ENCODE assay signal across 10 cellular contexts in genomic region chr4:2401610-2401983, GRCh38. TPM values are rescaled to one million over a fixed set of nuclear protein-coding genes. Genes with fewer than 3 reads are reported as not detected.
DNase-seq lines count a peak whose midpoint lies in the region; ATAC-seq and TF ChIP-seq lines count a peak whose summit lies in the region.
"Had no signal": no experiment of that assay in that cellular context is flagged by ENCODE, and none has a peak within 500 bp of the region (broad histone marks: within the 10 kb centered on the region; RNA-seq: fewer than 3 reads in every experiment).

No MANE protein-coding gene starts in this region.

- H2BK120ac ChIP-seq in trophoblast cell (ENCODE audit: insufficient read depth, low read length, poor library complexity), result no peak overlapping the region

- no peak overlapping the region for H2BK12ac ChIP-seq in trophoblast cell (ENCODE audit: low read length)

- H3K79me2 ChIP-seq in trophoblast cell (ENCODE audit: control insufficient read depth, insufficient read depth, low read length, poor library complexity), result no peaks in the 10 kb centered on the region

- H3K4ac ChIP-seq in trophoblast cell (ENCODE audit: low read depth, low read length), result no peak overlapping the region

- H3K9me3 Mint-ChIP-seq in CD8-positive, alpha-beta T cell, result no peaks in the 10 kb centered on the region
- H3K9me3 Mint-ChIP-seq in T-cell, result no peaks in the 10 kb centered on the region

- DNase-seq in CD8-positive, alpha-beta T cell, result no peak
- no peak for DNase-seq in T-cell
- no peak for DNase-seq in esophagus muscularis mucosa (ENCODE audit: extremely low spot score)
- DNase-seq in trophoblast cell, result no peak
- no peak for DNase-seq in HAP-1 (ENCODE audit: low spot score in 2 of 2)
- no peak for DNase-seq in stimulated activated CD4-positive, alpha-beta T cell treated with anti-CD3 and anti-CD28 coated beads, Interleukin-2, amount 100 ng/mL, for 48 hours
- DNase-seq in posterior vena cava (ENCODE audit: low spot score), result no peak
- DNase-seq in activated effector memory CD4-positive, alpha-beta T cell treated with anti-CD3 and anti-CD28 coated beads, Interleukin-2, amount 50 U/mL, for 16 hours, result no peak
- DNase-seq: NCI-H2081 treated with DMSO at 0.1 percent for 48 hours, SHP77 treated with DMSO at 0.1 percent for 48 hours had no signal

- H3K4me3 ChIP-seq in CD8-positive, alpha-beta T cell (ENCODE audit: low read depth, low read length), result no peak overlapping the region
- H3K4me3 ChIP-seq in esophagus muscularis mucosa (peak overlapping the region; percentile 40 to 55 (median 42)), trophoblast cell (ENCODE audit: low read depth, low read length) (no peak overlapping the region), HAP-1 (no peak overlapping the region)

- no peak overlapping the region for H3K27ac ChIP-seq in CD8-positive, alpha-beta T cell (ENCODE audit: low read depth, low read length)
- H3K27ac ChIP-seq in esophagus muscularis mucosa (replicated peaks in 1 of 4), result peak overlapping the region in 1 of 4 donors; percentile 3
- no peak overlapping the region for H3K27ac ChIP-seq in trophoblast cell (ENCODE audit: low read depth, low read length)

- no peaks in the 10 kb centered on the region for H3K36me3 ChIP-seq in CD8-positive, alpha-beta T cell (ENCODE audit: insufficient read depth, low read length)
- no peaks in the 10 kb centered on the region for H3K36me3 ChIP-seq in esophagus muscularis mucosa
- no peaks in the 10 kb centered on the region for H3K36me3 ChIP-seq in trophoblast cell (ENCODE audit: control insufficient read depth in 1 of 2, insufficient read depth in 2 of 2, low read length in 2 of 2)
- H3K36me3 ChIP-seq in HAP-1 (replicated peaks), result no peaks in the 10 kb centered on the region

- H3K4me3 Mint-ChIP-seq in CD8-positive, alpha-beta T cell, result peak overlapping the region; percentile 80
- H3K4me3 Mint-ChIP-seq in T-cell, result peak overlapping the region; percentile 65 to 84 (median 77)

- WGBS in esophagus muscularis mucosa, result 36% methylated on average over 12 of the region's 15 CpGs
- WGBS in trophoblast cell (ENCODE audit: extremely low coverage, insufficient coverage, insufficient read length), result no CpG with 5 or more reads among the region's 15 CpGs

- no peak overlapping the region for H3K27ac Mint-ChIP-seq in CD8-positive, alpha-beta T cell
- no peak overlapping the region for H3K27ac Mint-ChIP-seq in T-cell

- no peak overlapping the region for H2BK5ac ChIP-seq in trophoblast cell (ENCODE audit: low read depth, low read length, poor library complexity)

- H4K12ac ChIP-seq in trophoblast cell (ENCODE audit: low read depth, low read length), result no peak overlapping the region

- H4K91ac ChIP-seq in trophoblast cell (ENCODE audit: low read depth, low read length), result no peak overlapping the region

- TF ChIP-seq CTCF in CD8-positive, alpha-beta T cell (IDR thresholded peaks at IDR 0.05), result no peak
- TF ChIP-seq CTCF in esophagus muscularis mucosa (IDR thresholded peaks at IDR 0.05), result no peak

- intact Hi-C loops in CD8-positive, alpha-beta T cell (cut with DNase I, micrococcal nuclease), result no loop called here
- intact Hi-C loops in esophagus muscularis mucosa (cut with DNase I), result no loop called here
- intact Hi-C loops in posterior vena cava (cut with DNase I), result no loop called here

- H3K27me3 ChIP-seq in CD8-positive, alpha-beta T cell (ENCODE audit: insufficient read depth, low read length), result no peaks in the 10 kb centered on the region
- peaks cover 0 to 3% (median 0%) of the 10 kb centered on the region in 4 donors for H3K27me3 ChIP-seq in esophagus muscularis mucosa
- no peaks in the 10 kb centered on the region for H3K27me3 ChIP-seq in trophoblast cell (ENCODE audit: insufficient read depth, low read length)
- H3K27me3 ChIP-seq in HAP-1 (ENCODE audit: low read depth), result no peaks in the 10 kb centered on the region

- POLR2A ChIA-PET in CD8-positive, alpha-beta T cell (lab: Charles Lee), result interaction anchor here (1.0 to 1.9 kb wide), 2 partner anchors 8 to 11 kb away, joined by 4 to 20 read pairs; no protein-coding TSS in a partner anchor
- POLR2A ChIA-PET in T-cell (lab: Charles Lee), result interaction anchor here in 1 of 2 donors (0.7 kb wide), 1 partner anchor 11 kb away, joined by 4 read pairs; no protein-coding TSS in a partner anchor

- no peak for TF ChIP-seq EP300 in esophagus muscularis mucosa (IDR thresholded peaks at IDR 0.05)

- no peaks in the 10 kb centered on the region for H3K79me1 ChIP-seq in trophoblast cell (ENCODE audit: low read length)

- no peak overlapping the region for H4K8ac ChIP-seq in trophoblast cell (ENCODE audit: low read depth, low read length)

- no peak overlapping the region for H2AK5ac ChIP-seq in trophoblast cell (ENCODE audit: low read length)

- peaks cover 25% of the 10 kb centered on the region for H3K4me1 Mint-ChIP-seq in CD8-positive, alpha-beta T cell (ENCODE audit: low read depth)
- H3K4me1 Mint-ChIP-seq in T-cell, result peaks cover 24 to 51% (median 25%) of the 10 kb centered on the region in 3 donors

- TF ChIP-seq POLR2A in esophagus muscularis mucosa (IDR thresholded peaks at IDR 0.05; ENCODE audit: low read depth), result no peak

- H3K14ac ChIP-seq in trophoblast cell (ENCODE audit: low read length), result no peak overlapping the region

- no peak overlapping the region for H3K23ac ChIP-seq in trophoblast cell (ENCODE audit: low read length)

- in situ Hi-C loops in HAP-1 (cut with MboI; ENCODE audit: low sequenced_read_pairs), result no loop called here

- no peak for ATAC-seq in CD8-positive, alpha-beta T cell
- ATAC-seq in T-cell (replicated peaks in 1 of 4), result no peak

- H3K36me3 Mint-ChIP-seq in CD8-positive, alpha-beta T cell, result no peaks in the 10 kb centered on the region
- peaks cover 3% of the 10 kb centered on the region for H3K36me3 Mint-ChIP-seq in T-cell

- H3K4me1 ChIP-seq in CD8-positive, alpha-beta T cell (ENCODE audit: insufficient read depth, low read length), result peaks cover 17% of the 10 kb centered on the region
- H3K4me1 ChIP-seq in esophagus muscularis mucosa, result peaks cover 16 to 24% (median 19%) of the 10 kb centered on the region in 4 donors
- H3K4me1 ChIP-seq in trophoblast cell (ENCODE audit: control insufficient read depth in 1 of 2, insufficient read depth in 2 of 2, low read length in 2 of 2), result peaks cover 0 to 4% of the 10 kb centered on the region in 2 experiments
- H3K4me1 ChIP-seq in HAP-1, result peaks cover 9% of the 10 kb centered on the region

- H3K27me3 Mint-ChIP-seq in CD8-positive, alpha-beta T cell (ENCODE audit: low read depth), result peaks cover 8% of the 10 kb centered on the region
- H3K27me3 Mint-ChIP-seq in T-cell, result no peaks in the 10 kb centered on the region

- H3K4me2 ChIP-seq in trophoblast cell (ENCODE audit: low read length), result peak overlapping the region; percentile 50

- no peak overlapping the region for H3K18ac ChIP-seq in trophoblast cell (ENCODE audit: low read length)

- H3K9ac ChIP-seq in trophoblast cell (ENCODE audit: low read length), result no peak overlapping the region

- H3K9me3 ChIP-seq in CD8-positive, alpha-beta T cell (ENCODE audit: low read length), result no peaks in the 10 kb centered on the region
- no peaks in the 10 kb centered on the region for H3K9me3 ChIP-seq in esophagus muscularis mucosa
- peaks cover 15% of the 10 kb centered on the region for H3K9me3 ChIP-seq in trophoblast cell (ENCODE audit: insufficient read depth, low read depth, low read length)
- H3K9me3 ChIP-seq in HAP-1, result no peaks in the 10 kb centered on the region

- H2AFZ ChIP-seq in trophoblast cell (ENCODE audit: insufficient read depth, low read length, poor library complexity), result no peak overlapping the region

- CTCF ChIA-PET in CD8-positive, alpha-beta T cell (lab: Charles Lee), result interaction anchor here (0.9 kb wide), 1 partner anchor 11 kb away, joined by 4 read pairs; no protein-coding TSS in a partner anchor
- CTCF ChIA-PET in T-cell (lab: Charles Lee), result interaction anchor here in 1 of 2 donors (1.7 kb wide), 1 partner anchor 11 kb away, joined by 11 read pairs; no protein-coding TSS in a partner anchor

RNA-seq across cellular contexts. Expression of gene ZFYVE28, which starts 16.8 kb away (rescaled TPM):
- total RNA-seq in CD8-positive, alpha-beta T cell, result 10 to 100 TPM; 16.5 to 20.2 TPM
- 10 to 100 TPM; 33.4 to 56.2 (median 45.4) TPM for total RNA-seq in T-cell
- 10 to 100 TPM in 2 of 4 donors, 1 to 10 TPM in 2; 4.5 to 13.4 (median 8.4) TPM for total RNA-seq in esophagus muscularis mucosa
- 0.03 and 0.10 TPM in 2 replicates for polyA plus RNA-seq in trophoblast cell (2013)
- 1 to 10 TPM; 7.4 to 8.4 TPM for total RNA-seq in posterior vena cava

RNA-seq across cellular contexts. Expression of gene CFAP99, which starts 17.2 kb away (rescaled TPM):
- under 1 TPM; 0.22 to 0.36 TPM for total RNA-seq in CD8-positive, alpha-beta T cell
- total RNA-seq in T-cell, result under 1 TPM in 3 of 5 donors, not detected in 2; 0.09 to 0.20 (median 0.13) TPM
- total RNA-seq in esophagus muscularis mucosa, result 1 to 10 TPM in 1 of 4 donors, not detected in 3; 1.5 TPM
- polyA plus RNA-seq in trophoblast cell (2013), result not detected in 2 replicates
- total RNA-seq in posterior vena cava, result not detected

Comparison
In these comparisons a context has a peak if more than half of its experiments do, and no peak if none do; other contexts are left out.
1. H3K4me3 ChIP-seq: peak in esophagus muscularis mucosa (4 of 4); none in CD8-positive, alpha-beta T cell (single experiment), trophoblast cell (single experiment) and HAP-1 (single experiment).